ENCODE assay signal across 2 cellular contexts in genomic region chrX:13277539-13277938, GRCh38.
TF ChIP-seq lines count a peak whose summit lies in the region.

No MANE protein-coding gene starts in this region.

TF ChIP-seq in A549, 52 proteins besides CTCF, POLR2A, EP300 and RAD21 (continued from another document):
- TF ChIP-seq MAX (IDR thresholded peaks at IDR 0.05) = no peak
- no peak for TF ChIP-seq NFE2L2 (conservative IDR thresholded peaks at IDR 0.05; ENCODE audit: low read length)
- no peak for TF ChIP-seq EHMT2 (IDR thresholded peaks at IDR 0.05; ENCODE audit: low read depth)
- no peak for TF ChIP-seq KDM5A (IDR thresholded peaks at IDR 0.05)

TF ChIP-seq in IMR-90, 13 proteins besides CTCF, POLR2A, EP300 and RAD21 (continued from another document):
- TF ChIP-seq USF2 (IDR thresholded peaks at IDR 0.05; ENCODE audit: low read depth, low read length) = no peak
- TF ChIP-seq, protein P1, sequence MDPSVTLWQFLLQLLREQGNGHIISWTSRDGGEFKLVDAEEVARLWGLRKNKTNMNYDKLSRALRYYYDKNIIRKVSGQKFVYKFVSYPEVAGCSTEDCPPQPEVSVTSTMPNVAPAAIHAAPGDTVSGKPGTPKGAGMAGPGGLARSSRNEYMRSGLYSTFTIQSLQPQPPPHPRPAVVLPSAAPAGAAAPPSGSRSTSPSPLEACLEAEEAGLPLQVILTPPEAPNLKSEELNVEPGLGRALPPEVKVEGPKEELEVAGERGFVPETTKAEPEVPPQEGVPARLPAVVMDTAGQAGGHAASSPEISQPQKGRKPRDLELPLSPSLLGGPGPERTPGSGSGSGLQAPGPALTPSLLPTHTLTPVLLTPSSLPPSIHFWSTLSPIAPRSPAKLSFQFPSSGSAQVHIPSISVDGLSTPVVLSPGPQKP (IDR thresholded peaks at IDR 0.05; ENCODE audit: borderline replicate concordance, low read depth, low read length) = no peak
- no peak for TF ChIP-seq NFE2L2 (IDR thresholded peaks at IDR 0.05; ENCODE audit: low read depth, low read length)
- TF ChIP-seq SMC3 (IDR thresholded peaks at IDR 0.05; ENCODE audit: low read depth, low read length) = no peak
- no peak for TF ChIP-seq BHLHE40 (IDR thresholded peaks at IDR 0.05; ENCODE audit: low read depth, low read length)
- TF ChIP-seq RFX5 (IDR thresholded peaks at IDR 0.05; ENCODE audit: low read depth, low read length) = no peak
- TF ChIP-seq CHD1 (IDR thresholded peaks at IDR 0.05; ENCODE audit: low read depth, low read length) = no peak
- TF ChIP-seq RCOR1 (IDR thresholded peaks at IDR 0.05; ENCODE audit: insufficient replicate concordance, low read length) = no peak
- no peak for TF ChIP-seq FOS (IDR thresholded peaks at IDR 0.05; ENCODE audit: low read depth, low read length)
- no peak for TF ChIP-seq CEBPB (IDR thresholded peaks at IDR 0.05; ENCODE audit: low read depth, low read length)
- TF ChIP-seq MXI1 (IDR thresholded peaks at IDR 0.05; ENCODE audit: borderline replicate concordance, low read depth, low read length) = no peak
TF ChIP-seq in IMR-90: peak in this region for 0.
